15 cellular contexts compared by ENCODE assay signal in genomic region chr5:88678780-88679491, GRCh38.
DNase-seq lines count a peak whose midpoint lies in the region; ATAC-seq and TF ChIP-seq lines count a peak whose summit lies in the region.
"Had no signal": no experiment of that assay in that cellular context is flagged by ENCODE, and none has a peak within 500 bp of the region (broad histone marks: within the 10 kb centered on the region; RNA-seq: fewer than 3 reads in every experiment).

No MANE protein-coding gene starts in this region.

- H3K4me3 ChIP-seq in HEK293 (ENCODE audit: low read depth, low read length) (no peak overlapping the region), smooth muscle cell (no peak overlapping the region), OCI-LY7 (ENCODE audit: low read depth, low read length, poor library complexity, severe bottlenecking) (no peak overlapping the region)
- H3K4me3 ChIP-seq: breast epithelium, K562 had no signal

- CTCF ChIA-PET in CD4-positive, alpha-beta T cell (lab: Charles Lee), result no interaction called here
- CTCF ChIA-PET in HEK293 (lab: Yijun Ruan, JAX) (no interaction called here), OCI-LY7 (lab: Charles Lee; ENCODE audit: unreplicated experiment) (interaction anchor here (1.0 kb wide), 1 partner anchor 19 kb away, joined by 3 read pairs; no protein-coding TSS in a partner anchor)

- BruUV-seq in OCI-LY7 (replicated peaks; lab: Mats Ljungman, UMichigan), result no TSS peak

- H3K27me3 Mint-ChIP-seq in CD4-positive, alpha-beta T cell, result peaks cover 89% of the 10 kb centered on the region

- intact Hi-C loops in CD4-positive, alpha-beta T cell (cut with DNase I, micrococcal nuclease), result loop anchor here in 1 of 2 experiments (5.0 kb wide), 1 partner anchor 537 kb away; no protein-coding TSS in a partner anchor
- intact Hi-C loops in OCI-LY7 (cut with micrococcal nuclease; ENCODE audit: unreplicated experiment), result loop anchor here (5.0 kb wide), 2 partner anchors 177 to 1728 kb away; partner anchors contain the start of gene CETN3

- peaks cover 96% of the 10 kb centered on the region for H3K27me3 ChIP-seq in CD4-positive, alpha-beta T cell (ENCODE audit: control insufficient read depth, insufficient read depth, low read length)
- H3K27me3 ChIP-seq in layer of hippocampus (ENCODE audit: control insufficient read depth, insufficient read depth, low read length) (peaks cover 3% of the 10 kb centered on the region), smooth muscle cell (ENCODE audit: low read depth) (peaks cover 100% of the 10 kb centered on the region)

- H3K4me2 ChIP-seq in smooth muscle cell (no peak overlapping the region), OCI-LY7 (ENCODE audit: low read length) (no peak overlapping the region)

- TF ChIP-seq CTCF in CD4-positive, alpha-beta T cell (IDR thresholded peaks at IDR 0.05), result no peak
- no peak for TF ChIP-seq CTCF in HEK293 (tag by site-specific recombination; IDR thresholded peaks at IDR 0.05)
- no peak for TF ChIP-seq CTCF in smooth muscle cell (IDR thresholded peaks at IDR 0.05; ENCODE audit: borderline replicate concordance, insufficient read depth, poor library complexity, severe bottlenecking)
- no peak for TF ChIP-seq CTCF in OCI-LY7 (conservative IDR thresholded peaks at IDR 0.05; ENCODE audit: low read length)

- H3K79me2 ChIP-seq in smooth muscle cell (ENCODE audit: low read depth) (no peaks in the 10 kb centered on the region), OCI-LY7 (ENCODE audit: insufficient read depth, low read depth, low read length) (no peaks in the 10 kb centered on the region; the same call in 1 of the 2 replicates)

- ATAC-seq in CD4-positive, alpha-beta T cell (ENCODE audit: poor library complexity), result no peak
- ATAC-seq in GM21447 (IDR thresholded peaks at IDR 0.05; ENCODE audit: unreplicated experiment), result no peak
- ATAC-seq: K562 had no signal

- in situ Hi-C loops in ACHN (cut with HindIII; ENCODE audit: low pct_ligation_motif_present, low pct_unique_long_range_greater_than_20kb, low sequenced_read_pairs), result no loop called here

- no peak overlapping the region for H3K4me3 Mint-ChIP-seq in CD4-positive, alpha-beta T cell

- H4K20me1 ChIP-seq in smooth muscle cell (ENCODE audit: low read depth) (no peaks in the 10 kb centered on the region), OCI-LY7 (ENCODE audit: insufficient read depth, low read length) (no peaks in the 10 kb centered on the region)

- no peaks in the 10 kb centered on the region for H3K36me3 ChIP-seq in HEK293 (ENCODE audit: control insufficient read depth in 2 of 2, insufficient read depth in 1 of 2, low read length in 2 of 2)
- no peaks in the 10 kb centered on the region for H3K36me3 ChIP-seq in smooth muscle cell (ENCODE audit: low read depth)
- no peaks in the 10 kb centered on the region for H3K36me3 ChIP-seq in OCI-LY7 (ENCODE audit: insufficient read depth, low read length)
- H3K36me3 ChIP-seq: breast epithelium had no signal

- H2AFZ ChIP-seq in smooth muscle cell (ENCODE audit: low read depth) (no peak overlapping the region), OCI-LY7 (ENCODE audit: low read length) (no peak overlapping the region)

- POLR2A ChIA-PET in CD4-positive, alpha-beta T cell (lab: Charles Lee), result no interaction called here
- POLR2A ChIA-PET in HEK293 (lab: Yijun Ruan, JAX) (no interaction called here), OCI-LY7 (lab: Charles Lee) (interaction anchor here (0.5 to 0.6 kb wide), 2 partner anchors 65 to 892 kb away, joined by 3 to 4 read pairs; no protein-coding TSS in a partner anchor)

- no peak overlapping the region for H3K9ac ChIP-seq in smooth muscle cell (ENCODE audit: low read depth)

- 6% methylated on average over 16 of the region's 16 CpGs for WGBS in smooth muscle cell (ENCODE audit: low lambda C conversion rate)

- H3K4me1 ChIP-seq in HEK293 (ENCODE audit: control insufficient read depth, insufficient read depth, low read length) (peaks cover 3% of the 10 kb centered on the region), smooth muscle cell (ENCODE audit: low read depth) (peaks cover 11% of the 10 kb centered on the region), OCI-LY7 (ENCODE audit: insufficient read depth, low read length, poor library complexity, severe bottlenecking) (peaks cover 20% of the 10 kb centered on the region)

- no peak for DNase-seq in CD4-positive, alpha-beta T cell
- DNase-seq in smooth muscle cell (lab: John Stamatoyannopoulos, UW; ENCODE audit: unreplicated experiment) (no peak), OCI-LY7 (ENCODE audit: low spot score) (no peak), ACHN (no peak)
- DNase-seq: EL; foreskin fibroblast; midbrain; NCI-H1417 treated with DMSO at 0.1 percent for 48 hours; stimulated activated CD4-positive, alpha-beta T cell treated with anti-CD3 and anti-CD28 coated beads, Interleukin-1b, Interleukin-23, amount 100 ng/mL, for 48 hours had no signal

- H3K9me2 ChIP-seq in OCI-LY7 (ENCODE audit: insufficient read depth, low read length), result no peaks in the 10 kb centered on the region

- H3K9me3 ChIP-seq in CD4-positive, alpha-beta T cell (ENCODE audit: control insufficient read depth, low read length), result no peaks in the 10 kb centered on the region
- H3K9me3 ChIP-seq in HEK293 (ENCODE audit: control insufficient read depth, insufficient read depth, low read depth, low read length) (no peaks in the 10 kb centered on the region), smooth muscle cell (replicated peaks; ENCODE audit: low read depth) (no peaks in the 10 kb centered on the region), OCI-LY7 (ENCODE audit: low read length) (no peaks in the 10 kb centered on the region)
- H3K9me3 ChIP-seq: breast epithelium had no signal

- H3K27ac Mint-ChIP-seq in CD4-positive, alpha-beta T cell, result peak overlapping the region; percentile 2

- H3K36me3 Mint-ChIP-seq in CD4-positive, alpha-beta T cell (ENCODE audit: low read depth), result no peaks in the 10 kb centered on the region

- H3K27ac ChIP-seq in CD4-positive, alpha-beta T cell (ENCODE audit: low read depth, low read length), result no peak overlapping the region
- H3K27ac ChIP-seq in HEK293 (ENCODE audit: extremely low read depth, low read depth, low read length), result no peak overlapping the region
- peak overlapping the region; percentile 89 for H3K27ac ChIP-seq in angular gyrus (ENCODE audit: low read depth, low read length)
- H3K27ac ChIP-seq in layer of hippocampus (ENCODE audit: low read depth, low read length), result peak overlapping the region; percentile 79
- no peak overlapping the region for H3K27ac ChIP-seq in smooth muscle cell (ENCODE audit: low read depth)
- H3K27ac ChIP-seq in OCI-LY7 (ENCODE audit: low read depth, low read length, poor library complexity, severe bottlenecking), result no peak overlapping the region
- H3K27ac ChIP-seq: breast epithelium had no signal

- H3K4me1 Mint-ChIP-seq in CD4-positive, alpha-beta T cell (ENCODE audit: low read depth), result peaks cover 30% of the 10 kb centered on the region

- peaks cover 4% of the 10 kb centered on the region for H3F3A ChIP-seq in smooth muscle cell (ENCODE audit: low read depth)

- no peaks in the 10 kb centered on the region for H3K9me3 Mint-ChIP-seq in CD4-positive, alpha-beta T cell

TF ChIP-seq in HEK293, 187 proteins besides CTCF, POLR2A, EP300 and RAD21:
- TF ChIP-seq PRDM1 (tag by site-specific recombination; IDR thresholded peaks at IDR 0.05), result peak; percentile 55; the same call in 1 of the 2 replicates
- TF ChIP-seq, protein P1, sequence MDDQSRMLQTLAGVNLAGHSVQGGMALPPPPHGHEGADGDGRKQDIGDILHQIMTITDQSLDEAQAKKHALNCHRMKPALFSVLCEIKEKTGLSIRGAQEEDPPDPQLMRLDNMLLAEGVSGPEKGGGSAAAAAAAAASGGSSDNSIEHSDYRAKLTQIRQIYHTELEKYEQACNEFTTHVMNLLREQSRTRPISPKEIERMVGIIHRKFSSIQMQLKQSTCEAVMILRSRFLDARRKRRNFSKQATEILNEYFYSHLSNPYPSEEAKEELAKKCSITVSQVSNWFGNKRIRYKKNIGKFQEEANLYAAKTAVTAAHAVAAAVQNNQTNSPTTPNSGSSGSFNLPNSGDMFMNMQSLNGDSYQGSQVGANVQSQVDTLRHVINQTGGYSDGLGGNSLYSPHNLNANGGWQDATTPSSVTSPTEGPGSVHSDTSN (CRISPR knock-in tag; IDR thresholded peaks at IDR 0.05), result no peak

Comparison
In these comparisons a context has a peak if more than half of its experiments do, and no peak if none do; other contexts are left out.
1. H3K27ac ChIP-seq: peak in angular gyrus (single experiment) and layer of hippocampus (single experiment); none in CD4-positive, alpha-beta T cell (single experiment), HEK293 (single experiment), smooth muscle cell (single experiment) and OCI-LY7 (single experiment).